ENCODE assay signal across 19 cellular contexts in genomic region chr3:84039091-84039490, GRCh38.
DNase-seq lines count a peak whose midpoint lies in the region; ATAC-seq, FAIRE-seq and TF ChIP-seq lines count a peak whose summit lies in the region.
"Had no signal": no experiment of that assay in that cellular context is flagged by ENCODE, and none has a peak within 500 bp of the region (broad histone marks: within the 10 kb centered on the region; RNA-seq: fewer than 3 reads in every experiment).

No MANE protein-coding gene starts in this region.

- no peak overlapping the region for H3K4me3 ChIP-seq in astrocyte (ENCODE audit: insufficient read depth, low read depth, low read length)

- H3K27ac ChIP-seq in astrocyte (ENCODE audit: low read depth, low read length): no peak overlapping the region
- H3K27ac ChIP-seq: C4-2B had no signal

- no peaks in the 10 kb centered on the region for H3K79me2 ChIP-seq in astrocyte (ENCODE audit: insufficient read depth, low read length)

- no peaks in the 10 kb centered on the region for H3K4me1 Mint-ChIP-seq in astrocyte (ENCODE audit: low read depth, unreplicated experiment)

- H3K27ac Mint-ChIP-seq in astrocyte (ENCODE audit: unreplicated experiment): no peak overlapping the region

- H3K36me3 Mint-ChIP-seq in astrocyte (ENCODE audit: low read depth, unreplicated experiment): no peaks in the 10 kb centered on the region

- H3K4me2 ChIP-seq in astrocyte (ENCODE audit: low read length): no peak overlapping the region

- DNase-seq in HT1080 (ENCODE audit: low read depth): peak; percentile 8
- no peak for DNase-seq in astrocyte (ENCODE audit: low read depth)
- peak; percentile 9 for DNase-seq in left kidney (ENCODE audit: low read depth, low spot score)
- peak; percentile 0 for DNase-seq in smooth muscle cell of the brain vasculature (ENCODE audit: low read depth, low spot score)
- DNase-seq in NCI-H1105 treated with DMSO at 0.1 percent for 48 hours (lab: John Stamatoyannopoulos, UW): no peak
- DNase-seq: DMS79, NCI-H1105, NCI-H187, NCI-H2107, NCI-H510A, NCI-H774, OCI-M1, RPMI8226, SHP77 treated with DMSO at 0.1 percent for 48 hours had no signal

- H3K27me3 ChIP-seq in astrocyte (ENCODE audit: insufficient read depth, low read length): no peaks in the 10 kb centered on the region

- FAIRE-seq in astrocyte (lab: Jason Lieb, UNC): no peak
- FAIRE-seq: D721Med had no signal

- H2AFZ ChIP-seq in astrocyte (ENCODE audit: low read depth, low read length): peak overlapping the region; percentile 39

- peaks cover 5% of the 10 kb centered on the region for H3K9me3 Mint-ChIP-seq in astrocyte (ENCODE audit: unreplicated experiment)

- H3K9ac ChIP-seq in astrocyte (ENCODE audit: low read length): no peak overlapping the region

- H4K20me1 ChIP-seq in astrocyte (ENCODE audit: insufficient read depth, low read length): no peaks in the 10 kb centered on the region

- H3K27me3 Mint-ChIP-seq in astrocyte (ENCODE audit: low read depth, unreplicated experiment): no peaks in the 10 kb centered on the region

- TF ChIP-seq CTCF in astrocyte (IDR thresholded peaks at IDR 0.05; ENCODE audit: insufficient read depth, low read depth, low read length): no peak

- no peaks in the 10 kb centered on the region for H3K9me3 ChIP-seq in astrocyte (ENCODE audit: insufficient read depth, low read depth, low read length)

- H3K36me3 ChIP-seq in astrocyte (ENCODE audit: insufficient read depth, low read length): no peaks in the 10 kb centered on the region

- no peak for ATAC-seq in GM19397 (IDR thresholded peaks at IDR 0.05; ENCODE audit: unreplicated experiment)
- no peak for ATAC-seq in activated CD4-positive, CD25-positive, alpha-beta regulatory T cell treated with anti-CD3 and anti-CD28 coated beads, Interleukin-2, amount 50 U/mL, for 24 hours
- ATAC-seq: HCT116 had no signal

- H3K4me1 ChIP-seq in astrocyte (ENCODE audit: insufficient read depth, low read length): no peaks in the 10 kb centered on the region

- no peak overlapping the region for H3K4me3 Mint-ChIP-seq in astrocyte (ENCODE audit: unreplicated experiment)

Comparison
In these comparisons a context has a peak if more than half of its experiments do, and no peak if none do; other contexts are left out.
1. DNase-seq: peak in HT1080 (single experiment), left kidney (single experiment) and smooth muscle cell of the brain vasculature (single experiment); none in astrocyte (single experiment) and NCI-H1105 treated with DMSO at 0.1 percent for 48 hours (single experiment).